In genomic region chr12:49776413-49776812, GRCh38 we compare ENCODE assay signal across 1 cellular context.
TF ChIP-seq lines count a peak whose summit lies in the region.

No MANE protein-coding gene starts in this region.

TF ChIP-seq in endothelial cell of umbilical vein, 7 proteins besides CTCF, POLR2A, EP300 and RAD21 (continued from another document):
- no peak for TF ChIP-seq FOS (IDR thresholded peaks at IDR 0.05; ENCODE audit: borderline replicate concordance, insufficient read depth, low read length)
